ENCODE assay signal across 8 cellular contexts in genomic region chr9:37903581-37903830, GRCh38. TPM values are rescaled to one million over a fixed set of nuclear protein-coding genes. Genes with fewer than 3 reads are reported as not detected.
DNase-seq lines count a peak whose midpoint lies in the region; ATAC-seq, FAIRE-seq and TF ChIP-seq lines count a peak whose summit lies in the region.

No MANE protein-coding gene starts in this region.

- no TSS peak for BruUV-seq in K562 (replicated peaks; lab: Mats Ljungman, UMichigan)

- H3K27ac ChIP-seq in K562 (ENCODE audit: extremely low read depth, low read depth, low read length) (peak overlapping the region; percentile 71), layer of hippocampus (ENCODE audit: low read depth, low read length) (peak overlapping the region; percentile 84), suprapubic skin (peak overlapping the region; percentile 80)

- peak overlapping the region; percentile 77 to 94 for H3K9ac ChIP-seq in K562 (ENCODE audit: insufficient read depth in 1 of 2, low read depth in 2 of 2, low read length in 2 of 2)

- in situ Hi-C loops in K562 (cut with MboI) = loop anchor here (10.0 kb wide), 2 partner anchors 149 to 419 kb away; partner anchors contain the start of genes POLR1E and TRMT10B

- H3K4me2 ChIP-seq in K562 (ENCODE audit: insufficient read depth, low read length) = peak overlapping the region; percentile 96

- peak; percentile 48 for ATAC-seq in GM21529 (IDR thresholded peaks at IDR 0.05; ENCODE audit: unreplicated experiment)
- peak; percentile 79; the same call in 2 of the 3 replicates for ATAC-seq in K562

- H3K36me3 ChIP-seq in K562 (ENCODE audit: control insufficient read depth, insufficient read depth, low read length) (peaks cover 26% of the 10 kb centered on the region), suprapubic skin (peaks cover 10% of the 10 kb centered on the region)

- intact Hi-C loops in K562 (cut with micrococcal nuclease) = loop anchor here (5.0 kb wide), 2 partner anchors 101 to 311 kb away; partner anchors contain the start of genes DCAF10 and TOMM5

- no peaks in the 10 kb centered on the region for H3K9me1 ChIP-seq in K562 (ENCODE audit: control insufficient read depth, insufficient read depth, low read length)

- H3K4me1 ChIP-seq in K562 (replicated peaks in 1 of 2; ENCODE audit: control insufficient read depth in 2 of 2, insufficient read depth in 2 of 2, low read length in 2 of 2) = peaks cover 22 to 32% of the 10 kb centered on the region in 2 experiments
- H3K4me1 ChIP-seq in suprapubic skin = peaks cover 22% of the 10 kb centered on the region

- WGBS in K562 (ENCODE audit: insufficient coverage, low coverage, missing lambda C conversion rate) = 0% methylated on average over 11 of the region's 20 CpGs
- WGBS in suprapubic skin = no CpG with 5 or more reads among the region's 20 CpGs

- H4K20me1 ChIP-seq in K562 (replicated peaks; ENCODE audit: control insufficient read depth, insufficient read depth, low read length) = no peaks in the 10 kb centered on the region

- peak overlapping the region; percentile 97 for H2AFZ ChIP-seq in K562 (ENCODE audit: low read depth, low read length)

- TF ChIP-seq EP300 in K562 (IDR thresholded peaks at IDR 0.05; ENCODE audit: low read length) = no peak
- no peak for TF ChIP-seq EP300 in suprapubic skin (IDR thresholded peaks at IDR 0.05)

- POLR2A ChIA-PET in K562 (lab: Yijun Ruan, JAX) = interaction anchor here (0.6 to 2.3 kb wide), 8 partner anchors 8 to 423 kb away, joined by 3 to 8 read pairs (median 4); no protein-coding TSS in a partner anchor

- H3K9me3 ChIP-seq in K562 (replicated peaks; ENCODE audit: control insufficient read depth, insufficient read depth, low read depth, low read length) = no peaks in the 10 kb centered on the region
- H3K9me3 ChIP-seq in suprapubic skin = no peaks in the 10 kb centered on the region

- TF ChIP-seq CTCF in LNCaP clone FGC (IDR thresholded peaks at IDR 0.05; ENCODE audit: control insufficient read depth, extremely low read depth, insufficient read depth) = no peak
- no peak; a peak in 1 of 6 replicates for TF ChIP-seq CTCF in K562 (IDR thresholded peaks at IDR 0.05 in 2 of 3, conservative IDR thresholded peaks at IDR 0.05 in 1 of 3; ENCODE audit: insufficient read depth in 2 of 3, low read depth in 1 of 3, low read length in 3 of 3)
- no peak for TF ChIP-seq CTCF in suprapubic skin (IDR thresholded peaks at IDR 0.05)

- H3K4me3 ChIP-seq in LNCaP clone FGC (ENCODE audit: low read depth, low read length) (peak overlapping the region; percentile 75), K562 (peak overlapping the region; percentile 86), suprapubic skin (peak overlapping the region; percentile 76)

- TF ChIP-seq RAD21 in K562 (CRISPR knock-in tag; conservative IDR thresholded peaks at IDR 0.05 in 1 of 2, IDR thresholded peaks at IDR 0.05 in 1 of 2) = no peak

- FAIRE-seq in K562 (lab: Jason Lieb, UNC) = no peak

- H3K79me2 ChIP-seq in K562 (ENCODE audit: control insufficient read depth, insufficient read depth, low read length) = peaks cover 32% of the 10 kb centered on the region

- peak; percentile 57 for DNase-seq in EL
- DNase-seq in LNCaP clone FGC (ENCODE audit: low read depth) = no peak
- no peak for DNase-seq in K562 (ENCODE audit: extremely low read depth in 1 of 4, low spot score in 3 of 4)
- DNase-seq in suprapubic skin (ENCODE audit: low spot score in 2 of 2) = peak; percentile 78 to 85
- DNase-seq in hippocampal formation (lab: John Stamatoyannopoulos, UW) = no peak
- DNase-seq in NCI-H2171 treated with DMSO at 0.1 percent for 48 hours (lab: John Stamatoyannopoulos, UW) = no peak

- H3K27me3 ChIP-seq in K562 (ENCODE audit: control insufficient read depth in 2 of 2, insufficient read depth in 2 of 2, low read length in 2 of 2) (no peaks in the 10 kb centered on the region), layer of hippocampus (ENCODE audit: control insufficient read depth, insufficient read depth, low read length) (no peaks in the 10 kb centered on the region), suprapubic skin (no peaks in the 10 kb centered on the region)

- CTCF ChIA-PET in K562 (lab: Yijun Ruan, JAX; ENCODE audit: low intra/inter-chr PET ratio) = interaction anchor here (0.5 to 1.9 kb wide), 4 partner anchors 118 to 460 kb away, joined by 3 to 7 read pairs (median 3); partner anchors contain the start of gene SHB

- TF ChIP-seq POLR2A in K562 (conservative IDR thresholded peaks at IDR 0.05) = no peak
- no peak for TF ChIP-seq POLR2A in suprapubic skin (IDR thresholded peaks at IDR 0.05)

TF ChIP-seq in K562, 482 proteins besides CTCF, POLR2A, EP300 and RAD21 (continues in another document):
- TF ChIP-seq, protein P1, sequence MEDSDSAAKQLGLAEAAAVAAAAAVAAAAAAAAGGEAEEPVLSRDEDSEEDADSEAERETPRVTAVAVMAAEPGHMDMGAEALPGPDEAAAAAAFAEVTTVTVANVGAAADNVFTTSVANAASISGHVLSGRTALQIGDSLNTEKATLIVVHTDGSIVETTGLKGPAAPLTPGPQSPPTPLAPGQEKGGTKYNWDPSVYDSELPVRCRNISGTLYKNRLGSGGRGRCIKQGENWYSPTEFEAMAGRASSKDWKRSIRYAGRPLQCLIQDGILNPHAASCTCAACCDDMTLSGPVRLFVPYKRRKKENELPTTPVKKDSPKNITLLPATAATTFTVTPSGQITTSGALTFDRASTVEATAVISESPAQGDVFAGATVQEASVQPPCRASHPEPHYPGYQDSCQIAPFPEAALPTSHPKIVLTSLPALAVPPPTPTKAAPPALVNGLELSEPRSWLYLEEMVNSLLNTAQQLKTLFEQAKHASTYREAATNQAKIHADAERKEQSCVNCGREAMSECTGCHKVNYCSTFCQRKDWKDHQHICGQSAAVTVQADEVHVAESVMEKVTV (CRISPR knock-in tag; IDR thresholded peaks at IDR 0.05) = no peak
- no peak for TF ChIP-seq CEBPZ (IDR thresholded peaks at IDR 0.05; ENCODE audit: borderline replicate concordance, low read depth, low read length)
- no peak for TF ChIP-seq ZNF175 (CRISPR knock-in tag; IDR thresholded peaks at IDR 0.05; ENCODE audit: low read depth)
- 0 out of 2 replicates have a peak, but pooled peaks have one; percentile 12 for TF ChIP-seq ZNF766 (CRISPR knock-in tag; conservative IDR thresholded peaks at IDR 0.05)
- TF ChIP-seq ARID2 (IDR thresholded peaks at IDR 0.05) = 0 out of 2 replicates have a peak, but pooled peaks have one; percentile 32
- peak in 1 of 2 experiments; percentile 73; a peak in 1 of 4 replicates for TF ChIP-seq SIN3A (IDR thresholded peaks at IDR 0.05; ENCODE audit: borderline replicate concordance in 2 of 2, control insufficient read depth in 1 of 2, low read depth in 2 of 2, low read length in 2 of 2)
- TF ChIP-seq HLTF (IDR thresholded peaks at IDR 0.05) = 0 out of 2 replicates have a peak, but pooled peaks have one; percentile 8
- TF ChIP-seq ILF3 (IDR thresholded peaks at IDR 0.05; ENCODE audit: borderline replicate concordance) = no peak

RNA-seq across cellular contexts. Expression of gene SLC25A51, which starts 0.4 kb away (rescaled TPM):
- 40.8 and 61.0 TPM in 2 replicates for total RNA-seq in K562 (2011; cell fraction: chromatin; rRNA removed; ENCODE audit: low replicate concordance)
- total RNA-seq in K562 (2011; cell fraction: nucleolus; rRNA removed) = 32.4 and 33.6 TPM in 2 replicates
- 35.0 and 43.8 TPM in 2 replicates for total RNA-seq in K562 (2011; cell fraction: nucleoplasm; rRNA removed)
- total RNA-seq in K562 (2014; rRNA removed) (24.5 and 28.0 TPM in 2 replicates), K562 (2014; rRNA removed; fragmentation: Illumina TruSeq; extraction: Trizol) (40.7 and 44.2 TPM in 2 replicates), K562 (2015; rRNA removed; fragmentation: Illumina TruSeq; extraction: Trizol) (39.3 and 39.5 TPM in 2 replicates), K562 (2021) (31.5 and 32.9 TPM in 2 replicates), suprapubic skin (10 to 100 TPM; 21.0 to 31.6 (median 26.1) TPM)
- polyA plus RNA-seq in K562 (2011; rRNA removed) (30.6 and 37.0 TPM in 2 replicates), K562 (2014; fragmentation: Illumina TruSeq; extraction: Trizol) (23.2 and 23.5 TPM in 2 replicates), K562 (2014; fragmentation: Nextera tagmentation; extraction: Ambion mirVana) (10 to 100 TPM in 1 of 2 experiments, 1 to 10 TPM in 1; 9.1 to 10.6 TPM), K562 (2014; rRNA removed) (18.7 and 22.3 TPM in 2 replicates)
- polyA plus RNA-seq in K562 (2011; cell fraction: cytosol; rRNA removed) = 19.0 and 25.4 TPM in 2 replicates
- 16.1 and 21.9 TPM in 2 replicates for polyA plus RNA-seq in K562 (2011; cell fraction: nucleus; rRNA removed)
- polyA plus RNA-seq in K562 (2012) = 9.9 and 15.1 TPM in 2 replicates
- 78.5 and 79.6 TPM in 2 replicates for polyA minus RNA-seq in K562 (2011; rRNA and poly(A)+ RNA removed)
- polyA minus RNA-seq in K562 (2011; cell fraction: cytosol; rRNA and poly(A)+ RNA removed) = 19.4 and 29.1 TPM in 2 replicates
- polyA minus RNA-seq in K562 (2011; cell fraction: nucleus; rRNA and poly(A)+ RNA removed) = 15.5 and 23.4 TPM in 2 replicates

Comparison
In these comparisons a context has a peak if more than half of its experiments do, and no peak if none do; other contexts are left out.
1. DNase-seq: peak in EL (single experiment) and suprapubic skin (2 of 2); none in LNCaP clone FGC (single experiment), K562 (0 of 4), hippocampal formation (0 of 2) and NCI-H2171 treated with DMSO at 0.1 percent for 48 hours (single experiment).
2. Peak in every context shown above with its lines, with median percentiles within 50 percentile points of each other: H3K4me3 ChIP-seq and H3K27ac ChIP-seq.